Comparison of ENCODE assay signal across 29 cellular contexts in the genomic region with DNA sequence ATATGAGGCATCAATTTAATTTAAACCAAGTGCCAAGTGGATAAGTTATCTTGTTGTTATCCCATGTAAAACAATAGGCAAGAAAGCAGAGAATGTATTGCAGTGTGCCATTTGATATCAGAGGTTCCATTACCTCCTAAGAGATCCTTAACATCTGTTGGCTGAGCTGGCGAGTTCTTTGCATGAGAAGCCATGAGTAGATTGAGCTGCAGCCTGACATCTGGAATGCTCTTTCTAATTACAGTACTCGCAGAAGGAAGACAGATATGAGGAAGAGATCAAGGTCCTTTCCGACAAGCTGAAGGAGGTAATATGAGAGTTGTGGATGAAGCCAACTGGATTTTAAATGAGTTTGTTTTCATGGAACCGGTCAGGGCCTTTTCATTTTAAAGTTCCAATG. TPM values are rescaled to one million over a fixed set of nuclear protein-coding genes. Genes with fewer than 3 reads are reported as not detected.
A peak's percentile ranks its signal among the peaks of the same experiment; 100 is the strongest.
DNase-seq lines count a peak whose midpoint lies in the region; ATAC-seq, FAIRE-seq and TF ChIP-seq lines count a peak whose summit lies in the region.
"Had no signal": no experiment of that assay in that cellular context is flagged by ENCODE, and none has a peak within 500 bp of the region (broad histone marks: within the 10 kb centered on the region; RNA-seq: fewer than 3 reads in every experiment).

No MANE protein-coding gene starts in this region.

- DNase-seq in HepG2 (ENCODE audit: low spot score) (no peak), right lobe of liver (no peak), dedifferentiated amniotic fluid mesenchymal stem cell (ENCODE audit: extremely low spot score) (peak; percentile 49), pons (ENCODE audit: low spot score) (no peak), 8988T (no peak)
- no peak for DNase-seq in CD8-positive, alpha-beta T cell
- DNase-seq: activated CD4-positive, alpha-beta T cell treated with anti-CD3 and anti-CD28 coated beads, Interleukin-2, amount 50 U/mL, for 48 hours; activated CD4-positive, CD25-positive, alpha-beta regulatory T cell; activated CD8-positive, alpha-beta memory T cell treated with anti-CD3 and anti-CD28 coated beads, Interleukin-2, amount 50 U/mL, for 4 hours; anterior cingulate cortex; BE2C; central memory CD4-positive, alpha-beta T cell; DMS79; GOT3; KG1; left lung; natural killer cell; NCI-H1436; NCI-H526; ovary; stimulated activated CD8-positive, alpha-beta memory T cell treated with anti-CD3 and anti-CD28 coated beads, Interleukin-4, amount 100 ng/mL, for 48 hours; stomach; T1000 had no signal

- H3K9me3 Mint-ChIP-seq in nephron = no peaks in the 10 kb centered on the region
- no peaks in the 10 kb centered on the region for H3K9me3 Mint-ChIP-seq in CD8-positive, alpha-beta T cell
- H3K9me3 Mint-ChIP-seq: activated naive CD4-positive, alpha-beta T cell treated with anti-CD3 and anti-CD28 coated beads, Interleukin-2, amount 50 U/mL, for 24 hours; natural killer cell had no signal

- no peak for TF ChIP-seq RAD21 in HepG2 (CRISPR knock-in tag; IDR thresholded peaks at IDR 0.05)

- no peak overlapping the region for H3K9ac ChIP-seq in HepG2 (ENCODE audit: insufficient read depth, low read depth, low read length)

- peaks cover 58% of the 10 kb centered on the region for H3K4me1 Mint-ChIP-seq in nephron
- H3K4me1 Mint-ChIP-seq in CD8-positive, alpha-beta T cell (ENCODE audit: low read depth) = no peaks in the 10 kb centered on the region
- H3K4me1 Mint-ChIP-seq: activated naive CD4-positive, alpha-beta T cell treated with anti-CD3 and anti-CD28 coated beads, Interleukin-2, amount 50 U/mL, for 24 hours had no signal

- H2AFZ ChIP-seq in HepG2 (ENCODE audit: low read length) = no peak overlapping the region

- WGBS in HepG2 (ENCODE audit: low lambda C conversion rate) = 100% methylated on average over 4 of the region's 4 CpGs
- 94% methylated on average over 4 of the region's 4 CpGs for WGBS in right lobe of liver (ENCODE audit: insufficient coverage, low coverage, low lambda C conversion rate, missing lambda C conversion rate)

- ATAC-seq in HepG2 = no peak
- no peak for ATAC-seq in right lobe of liver
- ATAC-seq in GM21367 (IDR thresholded peaks at IDR 0.05; ENCODE audit: unreplicated experiment) = no peak
- ATAC-seq in CD8-positive, alpha-beta T cell = no peak
- ATAC-seq: left lung, natural killer cell, sciatic nerve had no signal

- H3K4me3 Mint-ChIP-seq in nephron = no peak overlapping the region
- H3K4me3 Mint-ChIP-seq in CD8-positive, alpha-beta T cell = no peak overlapping the region
- H3K4me3 Mint-ChIP-seq: activated naive CD4-positive, alpha-beta T cell treated with anti-CD3 and anti-CD28 coated beads, Interleukin-2, amount 50 U/mL, for 24 hours; natural killer cell had no signal

- H3K9me3 ChIP-seq in HepG2 (ENCODE audit: low read length) = no peaks in the 10 kb centered on the region
- H3K9me3 ChIP-seq in right lobe of liver = no peaks in the 10 kb centered on the region
- H3K9me3 ChIP-seq in CD8-positive, alpha-beta T cell (ENCODE audit: low read length) = no peaks in the 10 kb centered on the region
- H3K9me3 ChIP-seq: BE2C, left lung, ovary, stomach, tibial nerve had no signal

- no peak for TF ChIP-seq EP300 in HepG2 (IDR thresholded peaks at IDR 0.05; ENCODE audit: low read depth in 2 of 2, low read length in 2 of 2)
- TF ChIP-seq EP300 in HepG2 (CRISPR knock-in tag; IDR thresholded peaks at IDR 0.05; ENCODE audit: borderline replicate concordance) = no peak

- H3K79me2 ChIP-seq in HepG2 (ENCODE audit: insufficient read depth, low read length) = no peaks in the 10 kb centered on the region

- no peak overlapping the region for H3K4me2 ChIP-seq in HepG2 (ENCODE audit: low read depth, low read length)

- TSS peak; percentile 28 for BruUV-seq in HepG2 (replicated peaks; lab: Mats Ljungman, UMichigan)

- peak overlapping the region; percentile 24 to 40 (median 31) for H3K27ac Mint-ChIP-seq in nephron
- H3K27ac Mint-ChIP-seq in CD8-positive, alpha-beta T cell = no peak overlapping the region
- H3K27ac Mint-ChIP-seq: activated naive CD4-positive, alpha-beta T cell treated with anti-CD3 and anti-CD28 coated beads, Interleukin-2, amount 50 U/mL, for 24 hours; natural killer cell had no signal

- H3K4me1 ChIP-seq in HepG2 (ENCODE audit: insufficient read depth, low read length) (no peaks in the 10 kb centered on the region), right lobe of liver (no peaks in the 10 kb centered on the region)
- H3K4me1 ChIP-seq in CD8-positive, alpha-beta T cell (ENCODE audit: insufficient read depth, low read length) = no peaks in the 10 kb centered on the region
- H3K4me1 ChIP-seq: tibial nerve had no signal

- TF ChIP-seq CTCF in HepG2 (CRISPR knock-in tag; IDR thresholded peaks at IDR 0.05) = no peak
- no peak for TF ChIP-seq CTCF in right lobe of liver (IDR thresholded peaks at IDR 0.05)
- TF ChIP-seq CTCF in nephron (IDR thresholded peaks at IDR 0.05; ENCODE audit: unreplicated experiment in 3 of 3) = no peak
- no peak for TF ChIP-seq CTCF in CD8-positive, alpha-beta T cell (IDR thresholded peaks at IDR 0.05)

- no peaks in the 10 kb centered on the region for H3K27me3 Mint-ChIP-seq in nephron (ENCODE audit: low read depth)
- H3K27me3 Mint-ChIP-seq in CD8-positive, alpha-beta T cell (ENCODE audit: low read depth) = no peaks in the 10 kb centered on the region
- H3K27me3 Mint-ChIP-seq: activated naive CD4-positive, alpha-beta T cell treated with anti-CD3 and anti-CD28 coated beads, Interleukin-2, amount 50 U/mL, for 24 hours had no signal

- FAIRE-seq in HepG2 (lab: Jason Lieb, UNC) = no peak
- FAIRE-seq: GM18507 had no signal

- H3K36me3 ChIP-seq in HepG2 (replicated peaks in 1 of 2; ENCODE audit: control insufficient read depth in 1 of 2, insufficient read depth in 2 of 2, low read length in 2 of 2) = peaks cover 31 to 74% of the 10 kb centered on the region in 2 experiments
- H3K36me3 ChIP-seq in right lobe of liver = peaks cover 15 to 82% (median 45%) of the 10 kb centered on the region in 4 donors
- H3K36me3 ChIP-seq in CD8-positive, alpha-beta T cell (ENCODE audit: insufficient read depth, low read length) = peaks cover 26% of the 10 kb centered on the region
- H3K36me3 ChIP-seq: ovary had no signal

- POLR2A ChIA-PET in HepG2 (lab: Yijun Ruan, JAX) = no interaction called here
- POLR2A ChIA-PET in CD8-positive, alpha-beta T cell (lab: Charles Lee) = no interaction called here

- peaks cover 93% of the 10 kb centered on the region for H3K36me3 Mint-ChIP-seq in nephron (ENCODE audit: low read depth)
- peaks cover 76% of the 10 kb centered on the region for H3K36me3 Mint-ChIP-seq in CD8-positive, alpha-beta T cell

- H3K27me3 ChIP-seq in HepG2 (ENCODE audit: control insufficient read depth in 1 of 2, insufficient read depth in 2 of 2, low read length in 2 of 2) (no peaks in the 10 kb centered on the region), right lobe of liver (no peaks in the 10 kb centered on the region)
- no peaks in the 10 kb centered on the region for H3K27me3 ChIP-seq in CD8-positive, alpha-beta T cell (ENCODE audit: insufficient read depth, low read length)
- H3K27me3 ChIP-seq: BE2C, left lung, ovary, stomach, tibial nerve had no signal

- H4K20me1 ChIP-seq in HepG2 (ENCODE audit: insufficient read depth, low read length) = no peaks in the 10 kb centered on the region

- in situ Hi-C loops in HepG2 (cut with HindIII; ENCODE audit: extremely low pct_ligation_motif_present, low pct_unique_long_range_greater_than_20kb) = no loop called here

- CTCF ChIA-PET in HepG2 (lab: Yijun Ruan, JAX; ENCODE audit: low intra/inter-chr PET ratio, low total read pairs) = no interaction called here
- CTCF ChIA-PET in CD8-positive, alpha-beta T cell (lab: Charles Lee) = no interaction called here

- TF ChIP-seq POLR2A in HepG2 (IDR thresholded peaks at IDR 0.05; ENCODE audit: insufficient read depth in 1 of 2, low read depth in 2 of 2, low read length in 2 of 2) (no peak), right lobe of liver (IDR thresholded peaks at IDR 0.05) (no peak)

- intact Hi-C loops in HepG2 (cut with micrococcal nuclease; ENCODE audit: unreplicated experiment) = no loop called here
- intact Hi-C loops in right lobe of liver (cut with DNase I) = no loop called here
- intact Hi-C loops in CD8-positive, alpha-beta T cell (cut with DNase I, micrococcal nuclease) = no loop called here

- H3K27ac ChIP-seq in HepG2 (ENCODE audit: extremely low read length, insufficient read depth, low read length) (no peak overlapping the region), right lobe of liver (no peak overlapping the region)
- H3K27ac ChIP-seq in CD8-positive, alpha-beta T cell (ENCODE audit: low read depth, low read length) = no peak overlapping the region
- H3K27ac ChIP-seq: left lung, ovary, tibial nerve had no signal

- H3K4me3 ChIP-seq in HepG2 (replicated peaks in 1 of 3; ENCODE audit: insufficient read depth in 1 of 3, low read depth in 2 of 3, low read length in 3 of 3) (no peak overlapping the region), right lobe of liver (no peak overlapping the region)
- no peak overlapping the region for H3K4me3 ChIP-seq in CD8-positive, alpha-beta T cell (ENCODE audit: low read depth, low read length)
- H3K4me3 ChIP-seq: left lung, ovary, stomach, tibial nerve had no signal

RNA-seq across cellular contexts. Expression of gene TPM1, which starts 19.4 kb away (rescaled TPM):
- total RNA-seq in HepG2 (2016; rRNA removed; fragmentation: Illumina TruSeq; extraction: Trizol) (98.9 and 113 TPM in 2 replicates), right lobe of liver (100 to 1,000 TPM in 3 of 6 experiments, 10 to 100 TPM in 3; 44.3 to 180 (median 91.6) TPM)
- total RNA-seq in HepG2 (2016; cell fraction: cytosol; rRNA removed; fragmentation: Illumina TruSeq; extraction: Trizol; ENCODE audit: low read depth) = 49.9 and 54.7 TPM in 2 replicates
- 98.4 and 114 TPM in 2 replicates for total RNA-seq in HepG2 (2016; cell fraction: insoluble cytoplasmic fraction; rRNA removed; fragmentation: Illumina TruSeq; extraction: Trizol)
- total RNA-seq in HepG2 (2016; cell fraction: membrane; rRNA removed; fragmentation: Illumina TruSeq; extraction: Trizol) = 81.1 and 86.7 TPM in 2 replicates
- total RNA-seq in HepG2 (2016; cell fraction: nucleus; rRNA removed; fragmentation: Illumina TruSeq; extraction: Trizol) = 75.6 and 78.8 TPM in 2 replicates
- 92.4 and 109 TPM in 2 replicates for polyA plus RNA-seq in HepG2 (2011; rRNA removed)
- polyA plus RNA-seq in HepG2 (2011; cell fraction: cytosol; rRNA removed) = 45.6 and 56.5 TPM in 2 replicates
- 245 and 247 TPM in 2 replicates for polyA plus RNA-seq in HepG2 (2011; cell fraction: nucleus; rRNA removed)
- polyA plus RNA-seq in HepG2 (2012) = 72.3 and 73.8 TPM in 2 replicates
- 39.7 and 50.0 TPM in 2 replicates for polyA plus RNA-seq in HepG2 (2016; cell fraction: cytosol; fragmentation: Illumina TruSeq; extraction: Trizol; ENCODE audit: low read depth)
- 112 and 120 TPM in 2 replicates for polyA plus RNA-seq in HepG2 (2016; cell fraction: insoluble cytoplasmic fraction; fragmentation: Illumina TruSeq; extraction: Trizol; ENCODE audit: low read depth)
- 59.4 and 60.5 TPM in 2 replicates for polyA plus RNA-seq in HepG2 (2016; cell fraction: membrane; fragmentation: Illumina TruSeq; extraction: Trizol; ENCODE audit: low read depth)
- polyA plus RNA-seq in HepG2 (2016; cell fraction: nucleus; fragmentation: Illumina TruSeq; extraction: Trizol; ENCODE audit: insufficient read depth, low read depth) = 97.1 and 98.9 TPM in 2 replicates
- 56.1 and 110 TPM in 2 replicates for polyA minus RNA-seq in HepG2 (2011; rRNA and poly(A)+ RNA removed; ENCODE audit: low replicate concordance)
- 22.5 and 29.1 TPM in 2 replicates for polyA minus RNA-seq in HepG2 (2011; cell fraction: cytosol; rRNA and poly(A)+ RNA removed)
- 274 and 286 TPM in 2 replicates for polyA minus RNA-seq in HepG2 (2011; cell fraction: nucleus; rRNA and poly(A)+ RNA removed)
- 1 to 10 TPM; 8.6 to 9.4 TPM for total RNA-seq in CD8-positive, alpha-beta T cell

RNA-seq across cellular contexts. Expression of gene LACTB, which starts 59.7 kb away (rescaled TPM):
- total RNA-seq in HepG2 (2016; rRNA removed; fragmentation: Illumina TruSeq; extraction: Trizol) (23.0 and 31.0 TPM in 2 replicates), right lobe of liver (10 to 100 TPM; 16.4 to 34.8 (median 21.5) TPM)
- total RNA-seq in HepG2 (2016; cell fraction: cytosol; rRNA removed; fragmentation: Illumina TruSeq; extraction: Trizol; ENCODE audit: low read depth) = 2.6 and 4.7 TPM in 2 replicates
- 20.3 and 27.6 TPM in 2 replicates for total RNA-seq in HepG2 (2016; cell fraction: insoluble cytoplasmic fraction; rRNA removed; fragmentation: Illumina TruSeq; extraction: Trizol)
- 6.4 and 8.7 TPM in 2 replicates for total RNA-seq in HepG2 (2016; cell fraction: membrane; rRNA removed; fragmentation: Illumina TruSeq; extraction: Trizol)
- 10.8 and 14.7 TPM in 2 replicates for total RNA-seq in HepG2 (2016; cell fraction: nucleus; rRNA removed; fragmentation: Illumina TruSeq; extraction: Trizol)
- 12.2 and 14.8 TPM in 2 replicates for polyA plus RNA-seq in HepG2 (2011; rRNA removed)
- polyA plus RNA-seq in HepG2 (2011; cell fraction: cytosol; rRNA removed) = 7.4 and 10.0 TPM in 2 replicates
- 4.0 and 4.7 TPM in 2 replicates for polyA plus RNA-seq in HepG2 (2011; cell fraction: nucleus; rRNA removed)
- 18.6 and 25.3 TPM in 2 replicates for polyA plus RNA-seq in HepG2 (2012)
- polyA plus RNA-seq in HepG2 (2016; cell fraction: cytosol; fragmentation: Illumina TruSeq; extraction: Trizol; ENCODE audit: low read depth) = 2.1 and 2.8 TPM in 2 replicates
- polyA plus RNA-seq in HepG2 (2016; cell fraction: insoluble cytoplasmic fraction; fragmentation: Illumina TruSeq; extraction: Trizol; ENCODE audit: low read depth) = 27.4 and 33.8 TPM in 2 replicates
- 4.7 and 5.9 TPM in 2 replicates for polyA plus RNA-seq in HepG2 (2016; cell fraction: membrane; fragmentation: Illumina TruSeq; extraction: Trizol; ENCODE audit: low read depth)
- 13.9 and 15.3 TPM in 2 replicates for polyA plus RNA-seq in HepG2 (2016; cell fraction: nucleus; fragmentation: Illumina TruSeq; extraction: Trizol; ENCODE audit: insufficient read depth, low read depth)
- polyA minus RNA-seq in HepG2 (2011; rRNA and poly(A)+ RNA removed; ENCODE audit: low replicate concordance) = 2.3 and 2.8 TPM in 2 replicates
- 8.0 and 8.3 TPM in 2 replicates for polyA minus RNA-seq in HepG2 (2011; cell fraction: cytosol; rRNA and poly(A)+ RNA removed)
- polyA minus RNA-seq in HepG2 (2011; cell fraction: nucleus; rRNA and poly(A)+ RNA removed) = 10.9 and 15.3 TPM in 2 replicates
- total RNA-seq in CD8-positive, alpha-beta T cell = 1 to 10 TPM; 8.8 to 9.6 TPM

Comparison
In these comparisons a context has a peak if more than half of its experiments do, and no peak if none do; other contexts are left out.
1. RNA of gene TPM1, which starts 19.4 kb away (total RNA-seq): 44.3 to 180 TPM in right lobe of liver and 49.9 to 114 TPM in HepG2; 8.6 to 9.4 TPM in CD8-positive, alpha-beta T cell; every median in the first group is over 4 times any median in the second.